16 cellular contexts compared by ENCODE assay signal in genomic region chr12:52020126-52020525, GRCh38. TPM values are rescaled to one million over a fixed set of nuclear protein-coding genes. Genes with fewer than 3 reads are reported as not detected.
A peak's percentile ranks its signal among the peaks of the same experiment; 100 is the strongest.
DNase-seq lines count a peak whose midpoint lies in the region; ATAC-seq, FAIRE-seq and TF ChIP-seq lines count a peak whose summit lies in the region.
"Had no signal": no experiment of that assay in that cellular context is flagged by ENCODE, and none has a peak within 500 bp of the region (broad histone marks: within the 10 kb centered on the region; RNA-seq: fewer than 3 reads in every experiment).

No MANE protein-coding gene starts in this region.

- no peak for ATAC-seq in stimulated activated memory B cell treated with anti-CD40 and anti-IgM and Interleukin-4, amounts not matched to agents 10 μg/mL and 1 μg/mL and 100 μg/mL, for 72 hours
- ATAC-seq: left colon had no signal

- CTCF ChIA-PET in H1 (lab: Charles Lee; ENCODE audit: partially characterized antibody) = interaction anchor here (0.7 to 22.7 kb wide), 24 partner anchors 11 to 816 kb away, joined by 3 to 1249 read pairs (median 6); partner anchors contain the start of genes ATG101, NR4A1, SMIM41 and TAMALIN

- FAIRE-seq in H1 (lab: Jason Lieb, UNC) = no peak

- no peak overlapping the region; the same call in 1 of the 2 replicates for H4K8ac ChIP-seq in H1 (ENCODE audit: extremely low read depth, insufficient read depth, low read length)

- H3K56ac ChIP-seq in H1 (replicated peaks; ENCODE audit: insufficient read length, low read depth, low read length) = no peak overlapping the region

- H3K36me3 ChIP-seq in OCI-LY3 (replicated peaks; ENCODE audit: low read depth, low read length) = no peaks in the 10 kb centered on the region
- no peaks in the 10 kb centered on the region for H3K36me3 ChIP-seq in H1 (ENCODE audit: control insufficient read depth in 2 of 4, insufficient read depth in 4 of 4, low read length in 3 of 4)
- H3K36me3 ChIP-seq in hepatocyte (replicated peaks; ENCODE audit: insufficient read depth, low read depth) = no peaks in the 10 kb centered on the region
- H3K36me3 ChIP-seq: WERI-Rb-1 had no signal

- peak overlapping the region; percentile 24; the same call in 1 of the 2 replicates for H2AK5ac ChIP-seq in H1 (ENCODE audit: low read depth, low read length)

- H3K23me2 ChIP-seq in H1 (ENCODE audit: low read depth, low read length) = peaks cover 7% of the 10 kb centered on the region

- in situ Hi-C loops in ACHN (cut with HindIII; ENCODE audit: low pct_ligation_motif_present, low pct_unique_long_range_greater_than_20kb, low sequenced_read_pairs) = no loop called here

- peaks cover 25% of the 10 kb centered on the region for H3K4me1 Mint-ChIP-seq in T-helper 1 cell treated with Interleukin-12 subunit alpha and Interleukin-12 subunit beta and Interleukin-4 antibody, amounts not matched to agents 30 μg/mL and 1 μg/mL, for 36 hours (ENCODE audit: low read depth)
- H3K4me1 Mint-ChIP-seq in stimulated activated memory B cell treated with anti-CD40 and anti-IgM and Interleukin-4, amounts not matched to agents 10 μg/mL and 1 μg/mL and 100 μg/mL, for 72 hours = peaks cover 54% of the 10 kb centered on the region

- TF ChIP-seq CTCF in OCI-LY3 (IDR thresholded peaks at IDR 0.05; ENCODE audit: low read depth, low read length) (no peak), H1 (IDR thresholded peaks at IDR 0.05; ENCODE audit: control extremely low read depth in 1 of 3, insufficient read depth in 1 of 3, low read depth in 1 of 3, low read length in 3 of 3) (no peak), hepatocyte (IDR thresholded peaks at IDR 0.05; ENCODE audit: poor library complexity) (no peak)

- no peak for DNase-seq in T-helper 1 cell
- DNase-seq in H1 (ENCODE audit: low read depth in 1 of 2, low spot score in 2 of 2) = no peak
- no peak for DNase-seq in NCI-H1436 treated with DMSO at 0.1 percent for 48 hours (lab: John Stamatoyannopoulos, UW)
- no peak for DNase-seq in hepatocyte (ENCODE audit: low spot score)
- DNase-seq in ACHN = no peak
- DNase-seq: cerebellar nuclear complex had no signal

- no peak overlapping the region for H2BK12ac ChIP-seq in H1 (ENCODE audit: low read depth, low read length)

- TF ChIP-seq EP300 in H1 (IDR thresholded peaks at IDR 0.05; ENCODE audit: borderline replicate concordance in 1 of 2, low read depth in 2 of 2, low read length in 2 of 2) = no peak

- H3K9me3 ChIP-seq in OCI-LY3 (ENCODE audit: insufficient read depth, low read length) (no peaks in the 10 kb centered on the region), H1 (ENCODE audit: insufficient read depth in 2 of 2, low read depth in 1 of 2, low read length in 1 of 2) (no peaks in the 10 kb centered on the region), hepatocyte (ENCODE audit: low read depth) (no peaks in the 10 kb centered on the region)

- H3K18ac ChIP-seq in H1 (ENCODE audit: extremely low read depth, low read length) = no peak overlapping the region

- H4K20me1 ChIP-seq in OCI-LY3 (ENCODE audit: insufficient read depth, low read length) = no peaks in the 10 kb centered on the region
- H4K20me1 ChIP-seq in H1 (replicated peaks in 1 of 2; ENCODE audit: control insufficient read depth in 1 of 2, insufficient read depth in 2 of 2, low read length in 2 of 2) = no peaks in the 10 kb centered on the region
- no peaks in the 10 kb centered on the region for H4K20me1 ChIP-seq in hepatocyte (ENCODE audit: insufficient read depth, poor library complexity, severe bottlenecking)

- no peaks in the 10 kb centered on the region for H3K9me3 Mint-ChIP-seq in T-helper 1 cell treated with Interleukin-12 subunit alpha and Interleukin-12 subunit beta and Interleukin-4 antibody, amounts not matched to agents 30 μg/mL and 1 μg/mL, for 36 hours
- H3K9me3 Mint-ChIP-seq in stimulated activated memory B cell treated with anti-CD40 and anti-IgM and Interleukin-4, amounts not matched to agents 10 μg/mL and 1 μg/mL and 100 μg/mL, for 72 hours = no peaks in the 10 kb centered on the region
- H3K9me3 Mint-ChIP-seq: activated T-helper 2 cell treated with anti-CD3 and anti-CD28 coated beads, Interferon-gamma antibody, Interleukin-2, Interleukin-4, amounts not matched to agents 10 μg/mL and 5 μg/mL and 100 μg/mL, durations not matched to agents 14 hours and 24 hours and 36 hours had no signal

- peaks cover 17% of the 10 kb centered on the region for H3K27me3 Mint-ChIP-seq in T-helper 1 cell treated with Interleukin-12 subunit alpha and Interleukin-12 subunit beta and Interleukin-4 antibody, amounts not matched to agents 30 μg/mL and 1 μg/mL, for 36 hours (ENCODE audit: low read depth)
- H3K27me3 Mint-ChIP-seq in stimulated activated memory B cell treated with anti-CD40 and anti-IgM and Interleukin-4, amounts not matched to agents 10 μg/mL and 1 μg/mL and 100 μg/mL, for 72 hours = no peaks in the 10 kb centered on the region

- no peak overlapping the region for H2AFZ ChIP-seq in OCI-LY3 (ENCODE audit: low read depth, low read length)
- no peak overlapping the region for H2AFZ ChIP-seq in H1 (ENCODE audit: low read length)
- H2AFZ ChIP-seq in hepatocyte = no peak overlapping the region

- no peaks in the 10 kb centered on the region for H3K79me1 ChIP-seq in H1 (ENCODE audit: low read depth, low read length)

- peak overlapping the region; percentile 14 for H3K4ac ChIP-seq in H1 (replicated peaks; ENCODE audit: insufficient read length, low read depth, low read length)

- no peaks in the 10 kb centered on the region for H3K79me2 ChIP-seq in OCI-LY3 (ENCODE audit: low read length)
- no peaks in the 10 kb centered on the region for H3K79me2 ChIP-seq in H1 (ENCODE audit: control insufficient read depth in 1 of 2, insufficient read depth in 2 of 2, low read length in 2 of 2)
- H3K79me2 ChIP-seq in hepatocyte = no peaks in the 10 kb centered on the region
- H3K79me2 ChIP-seq: parathyroid adenoma had no signal

- WGBS in H1 (ENCODE audit: extremely low coverage in 1 of 2, insufficient coverage in 1 of 2, insufficient read length in 1 of 2, insufficient replicate concordance in 2 of 2, low coverage in 1 of 2, low lambda C conversion rate in 2 of 2, missing lambda C conversion rate in 1 of 2), 2 experiments = 84% methylated on average over 4 of the region's 4 CpGs; no CpG with 5 or more reads in 1 of the 2 experiments
- 82% methylated on average over 4 of the region's 4 CpGs for WGBS in hepatocyte (ENCODE audit: low lambda C conversion rate, missing lambda C conversion rate)

- TF ChIP-seq RAD21 in H1 (IDR thresholded peaks at IDR 0.05 in 1 of 2, conservative IDR thresholded peaks at IDR 0.05 in 1 of 2; ENCODE audit: low read depth in 2 of 2, low read length in 2 of 2) = no peak

- H4K5ac ChIP-seq in H1 (ENCODE audit: insufficient read length, low read depth, low read length) = no peak overlapping the region

- POLR2A ChIA-PET in H1 (lab: Charles Lee; ENCODE audit: partially characterized antibody) = interaction anchor here (1.4 to 6.8 kb wide), 4 partner anchors 9 to 26 kb away, joined by 5 to 62 read pairs (median 16); partner anchors contain the start of gene TAMALIN

- H3K27ac ChIP-seq in OCI-LY3 (ENCODE audit: low read length) (no peak overlapping the region), H1 (ENCODE audit: low read depth, low read length) (no peak overlapping the region), hepatocyte (no peak overlapping the region)
- H3K27ac ChIP-seq: 22Rv1, parathyroid adenoma, skin epidermis, WERI-Rb-1 had no signal

- no peak overlapping the region; the same call in 1 of the 2 replicates for H2BK5ac ChIP-seq in H1 (ENCODE audit: low read depth, low read length)

- H2BK15ac ChIP-seq in H1 (ENCODE audit: low read length) = peak overlapping the region; percentile 72; the same call in 1 of the 2 replicates

- H2BK120ac ChIP-seq in H1 (replicated peaks; ENCODE audit: low read depth, low read length) = no peak overlapping the region

- H3K27ac Mint-ChIP-seq in T-helper 1 cell treated with Interleukin-12 subunit alpha and Interleukin-12 subunit beta and Interleukin-4 antibody, amounts not matched to agents 30 μg/mL and 1 μg/mL, for 36 hours = peak overlapping the region; percentile 45
- peak overlapping the region; percentile 29 for H3K27ac Mint-ChIP-seq in stimulated activated memory B cell treated with anti-CD40 and anti-IgM and Interleukin-4, amounts not matched to agents 10 μg/mL and 1 μg/mL and 100 μg/mL, for 72 hours
- H3K27ac Mint-ChIP-seq: activated T-helper 2 cell treated with anti-CD3 and anti-CD28 coated beads, Interferon-gamma antibody, Interleukin-2, Interleukin-4, amounts not matched to agents 10 μg/mL and 5 μg/mL and 100 μg/mL, durations not matched to agents 14 hours and 24 hours and 36 hours had no signal

- H4K91ac ChIP-seq in H1 (replicated peaks; ENCODE audit: insufficient read length, low read length) = no peak overlapping the region

- H3K4me3 ChIP-seq in OCI-LY3 (ENCODE audit: low read length) (no peak overlapping the region), H1 (ENCODE audit: extremely low read depth in 1 of 4, insufficient read depth in 2 of 4, low read depth in 3 of 4, low read length in 4 of 4) (peak overlapping the region in 1 of 4 experiments; percentile 39; a peak in 2 of 8 replicates), hepatocyte (no peak overlapping the region)
- H3K4me3 ChIP-seq: skin epidermis had no signal

- H2BK20ac ChIP-seq in H1 (ENCODE audit: low read length) = 0 out of 2 replicates have a peak overlapping the region, but pooled peaks have one; percentile 80

- no peak for TF ChIP-seq POLR2A in H1 (IDR thresholded peaks at IDR 0.05; ENCODE audit: control extremely low read depth in 1 of 2, low read depth in 2 of 2, low read length in 2 of 2)

- H3K27me3 ChIP-seq in OCI-LY3 (ENCODE audit: low read depth, low read length) (peaks cover 22% of the 10 kb centered on the region), H1 (replicated peaks in 1 of 4; ENCODE audit: control insufficient read depth in 3 of 4, extremely low read depth in 1 of 4, insufficient read depth in 3 of 4, low read length in 3 of 4) (peaks cover 2 to 45% (median 27%) of the 10 kb centered on the region in 4 experiments), hepatocyte (peaks cover 12% of the 10 kb centered on the region)

- no peak overlapping the region for H3K9ac ChIP-seq in OCI-LY3 (ENCODE audit: low read length)
- H3K9ac ChIP-seq in H1 (replicated peaks in 1 of 4; ENCODE audit: extremely low read depth in 1 of 4, low read depth in 3 of 4, low read length in 3 of 4) = no peak overlapping the region
- H3K9ac ChIP-seq: parathyroid adenoma had no signal

- H3K23ac ChIP-seq in H1 (ENCODE audit: insufficient read length) = no peak overlapping the region

- peaks cover 26% of the 10 kb centered on the region for H3K4me1 ChIP-seq in OCI-LY3 (ENCODE audit: low read length)
- H3K4me1 ChIP-seq in H1 (replicated peaks in 1 of 4; ENCODE audit: control insufficient read depth in 3 of 4, insufficient read depth in 4 of 4, low read length in 3 of 4) = peaks cover 0 to 21% (median 10%) of the 10 kb centered on the region in 4 experiments; a peak in 6 of 7 replicates
- peaks cover 4% of the 10 kb centered on the region for H3K4me1 ChIP-seq in hepatocyte (ENCODE audit: insufficient read depth)
- H3K4me1 ChIP-seq: parathyroid adenoma had no signal

- no peak overlapping the region for H3K14ac ChIP-seq in H1 (ENCODE audit: insufficient read length)

- H3K4me2 ChIP-seq in OCI-LY3 (ENCODE audit: low read length) (peak overlapping the region; percentile 70), H1 (ENCODE audit: insufficient read depth in 1 of 2, low read depth in 2 of 2, low read length in 2 of 2) (peak overlapping the region; percentile 44 to 49; a peak in 2 of 4 replicates), hepatocyte (no peak overlapping the region)

- H3K36me3 Mint-ChIP-seq in T-helper 1 cell treated with Interleukin-12 subunit alpha and Interleukin-12 subunit beta and Interleukin-4 antibody, amounts not matched to agents 30 μg/mL and 1 μg/mL, for 36 hours (ENCODE audit: low read depth) = no peaks in the 10 kb centered on the region
- peaks cover 4% of the 10 kb centered on the region for H3K36me3 Mint-ChIP-seq in stimulated activated memory B cell treated with anti-CD40 and anti-IgM and Interleukin-4, amounts not matched to agents 10 μg/mL and 1 μg/mL and 100 μg/mL, for 72 hours

- H3K9me2 ChIP-seq in hepatocyte (replicated peaks; ENCODE audit: insufficient read depth) = no peaks in the 10 kb centered on the region

- H3K4me3 Mint-ChIP-seq in T-helper 1 cell treated with Interleukin-12 subunit alpha and Interleukin-12 subunit beta and Interleukin-4 antibody, amounts not matched to agents 30 μg/mL and 1 μg/mL, for 36 hours = no peak overlapping the region
- H3K4me3 Mint-ChIP-seq in stimulated activated memory B cell treated with anti-CD40 and anti-IgM and Interleukin-4, amounts not matched to agents 10 μg/mL and 1 μg/mL and 100 μg/mL, for 72 hours = no peak overlapping the region

RNA-seq across cellular contexts. Expression of gene TAMALIN, which starts 13.4 kb away (rescaled TPM):
- total RNA-seq in H1 (2021; fragmentation: NEBNext Ultra II Directional; extraction: Animal tissue kit (Norgen Biotek cat#: 25700)) = 4.1 and 4.9 TPM in 2 replicates
- polyA plus RNA-seq in H1 (2011; rRNA removed) (2.6 and 3.2 TPM in 2 replicates), hepatocyte (9.9 and 17.0 TPM in 2 replicates)
- 3.5 TPM for polyA plus RNA-seq in H1 (2011; cell fraction: cytosol; rRNA removed)
- polyA plus RNA-seq in H1 (2011; cell fraction: nucleus; rRNA removed) = 4.6 TPM
- 3.1 to 5.3 TPM (median 5.1 TPM) in 4 replicates for polyA plus RNA-seq in H1 (2012, experiment 1 of 2)
- 7.8 TPM for polyA plus RNA-seq in H1 (2012, experiment 2 of 2)
- polyA plus RNA-seq in H1 (2013, experiment 1 of 2) = 2.1 TPM
- 2.2 TPM for polyA plus RNA-seq in H1 (2013, experiment 2 of 2)
- polyA minus RNA-seq in H1 (2011; rRNA and poly(A)+ RNA removed) = 2.1 and 5.8 TPM in 2 replicates
- 4.4 TPM for polyA minus RNA-seq in H1 (2011; cell fraction: cytosol; rRNA and poly(A)+ RNA removed)
- 6.3 TPM for polyA minus RNA-seq in H1 (2011; cell fraction: nucleus; rRNA and poly(A)+ RNA removed)
- total RNA-seq in hepatocyte = 4.0 and 8.0 TPM in 2 replicates

RNA-seq across cellular contexts. Expression of gene NR4A1, which starts 31.1 kb away (rescaled TPM):
- 18.7 and 19.3 TPM in 2 replicates for total RNA-seq in H1 (2021; fragmentation: NEBNext Ultra II Directional; extraction: Animal tissue kit (Norgen Biotek cat#: 25700))
- polyA plus RNA-seq in H1 (2011; rRNA removed) = 23.3 and 36.0 TPM in 2 replicates
- polyA plus RNA-seq in H1 (2011; cell fraction: cytosol; rRNA removed) = 17.3 TPM
- polyA plus RNA-seq in H1 (2011; cell fraction: nucleus; rRNA removed) = 42.1 TPM
- 13.7 to 17.2 TPM (median 14.8 TPM) in 4 replicates for polyA plus RNA-seq in H1 (2012, experiment 1 of 2)
- polyA plus RNA-seq in H1 (2012, experiment 2 of 2) = 12.5 TPM
- polyA plus RNA-seq in H1 (2013, experiment 1 of 2) = 19.7 TPM
- polyA plus RNA-seq in H1 (2013, experiment 2 of 2) = 19.0 TPM
- 5.1 and 8.0 TPM in 2 replicates for polyA minus RNA-seq in H1 (2011; rRNA and poly(A)+ RNA removed)
- 14.5 TPM for polyA minus RNA-seq in H1 (2011; cell fraction: cytosol; rRNA and poly(A)+ RNA removed)
- polyA minus RNA-seq in H1 (2011; cell fraction: nucleus; rRNA and poly(A)+ RNA removed) = 11.1 TPM
- 39.2 and 59.2 TPM in 2 replicates for total RNA-seq in hepatocyte
- 131 and 165 TPM in 2 replicates for polyA plus RNA-seq in hepatocyte

RNA-seq across cellular contexts. Expression of gene ATG101, which starts 49.7 kb away (rescaled TPM):
- 48.9 and 49.8 TPM in 2 replicates for total RNA-seq in H1 (2021; fragmentation: NEBNext Ultra II Directional; extraction: Animal tissue kit (Norgen Biotek cat#: 25700))
- polyA plus RNA-seq in H1 (2011; rRNA removed) = 55.9 and 64.9 TPM in 2 replicates
- polyA plus RNA-seq in H1 (2011; cell fraction: cytosol; rRNA removed) = 105 TPM
- 55.5 TPM for polyA plus RNA-seq in H1 (2011; cell fraction: nucleus; rRNA removed)
- 46.4 to 65.2 TPM (median 63.9 TPM) in 4 replicates for polyA plus RNA-seq in H1 (2012, experiment 1 of 2)
- polyA plus RNA-seq in H1 (2012, experiment 2 of 2) = 60.3 TPM
- 25.2 TPM for polyA plus RNA-seq in H1 (2013, experiment 1 of 2)
- polyA plus RNA-seq in H1 (2013, experiment 2 of 2) = 27.1 TPM
- 44.4 and 61.4 TPM in 2 replicates for polyA minus RNA-seq in H1 (2011; rRNA and poly(A)+ RNA removed)
- polyA minus RNA-seq in H1 (2011; cell fraction: cytosol; rRNA and poly(A)+ RNA removed) = 20.8 TPM
- polyA minus RNA-seq in H1 (2011; cell fraction: nucleus; rRNA and poly(A)+ RNA removed) = 15.7 TPM
- 55.9 and 61.6 TPM in 2 replicates for total RNA-seq in hepatocyte
- 52.0 and 57.7 TPM in 2 replicates for polyA plus RNA-seq in hepatocyte

RNA-seq across cellular contexts. Expression of gene SMIM41, which starts 59.4 kb away (rescaled TPM):
- total RNA-seq in H1 (2021; fragmentation: NEBNext Ultra II Directional; extraction: Animal tissue kit (Norgen Biotek cat#: 25700)) = 0.28 and 0.31 TPM in 2 replicates
- polyA plus RNA-seq in H1 (2011; rRNA removed) = 0.91 and 0.98 TPM in 2 replicates
- 0.66 TPM for polyA plus RNA-seq in H1 (2011; cell fraction: cytosol; rRNA removed)
- 0.74 TPM for polyA plus RNA-seq in H1 (2011; cell fraction: nucleus; rRNA removed)
- 0.20 to 0.56 TPM (median 0.46 TPM) in 3 of 4 replicates, not detected in the other for polyA plus RNA-seq in H1 (2012, experiment 1 of 2)
- polyA plus RNA-seq in H1 (2012, experiment 2 of 2) = 0.42 TPM
- 0.08 TPM for polyA plus RNA-seq in H1 (2013, experiment 1 of 2)
- 0.07 TPM for polyA plus RNA-seq in H1 (2013, experiment 2 of 2)
- polyA minus RNA-seq in H1 (2011; rRNA and poly(A)+ RNA removed) = 0.54 TPM in 1 of 2 replicates, not detected in the other
- not detected for polyA minus RNA-seq in H1 (2011; cell fraction: cytosol; rRNA and poly(A)+ RNA removed)
- 0.70 TPM for polyA minus RNA-seq in H1 (2011; cell fraction: nucleus; rRNA and poly(A)+ RNA removed)
- not detected in 2 replicates for total RNA-seq in hepatocyte
- polyA plus RNA-seq in hepatocyte = 0.15 TPM in 1 of 2 replicates, not detected in the other
- total RNA-seq: H7 had no signal
